In the genomic region with DNA sequence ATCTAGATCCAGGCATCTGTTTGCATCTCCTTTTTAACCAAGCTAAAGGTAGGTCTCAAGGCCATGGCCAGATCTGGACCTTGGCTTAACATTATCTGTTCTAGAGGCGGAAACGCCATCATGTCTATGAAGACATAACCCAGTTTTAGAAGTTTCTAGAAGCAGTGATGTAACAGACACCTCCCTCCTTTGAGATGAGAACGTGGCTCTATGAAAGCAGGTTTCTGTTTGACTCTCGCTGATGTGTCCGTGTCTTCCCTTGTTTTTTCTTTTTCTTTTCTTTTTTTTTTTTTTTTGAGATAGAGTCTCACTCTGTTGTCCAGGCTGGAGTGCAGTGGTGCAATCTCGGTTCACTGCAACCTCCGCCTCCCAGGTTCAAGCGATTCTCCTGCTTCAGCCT, we compare ENCODE assay signal across 12 cellular contexts. TPM values are rescaled to one million over a fixed set of nuclear protein-coding genes. Genes with fewer than 3 reads are reported as not detected.
DNase-seq lines count a peak whose midpoint lies in the region; ATAC-seq and TF ChIP-seq lines count a peak whose summit lies in the region.
"Not testable (repeated sequence)": the region's sequence is repeated elsewhere in the genome, so short reads cannot be mapped to it uniquely, and the experiment has no call there.
"Had no signal": no experiment of that assay in that cellular context is flagged by ENCODE, and none has a peak within 500 bp of the region (broad histone marks: within the 10 kb centered on the region; RNA-seq: fewer than 3 reads in every experiment).

No MANE protein-coding gene starts in this region.

- H3K27me3 Mint-ChIP-seq in CD8-positive, alpha-beta T cell (ENCODE audit: low read depth); T-helper 1 cell treated with Interleukin-12 subunit alpha and Interleukin-12 subunit beta and Interleukin-4 antibody, amounts not matched to agents 30 μg/mL and 1 μg/mL, for 36 hours (ENCODE audit: low read depth); activated T-cell treated with anti-CD3 and anti-CD28 coated beads, Interleukin-2, amount 50 U/mL, for 24 hours; activated naive CD8-positive, alpha-beta T cell treated with anti-CD3 and anti-CD28 coated beads, Interleukin-2, amount 50 U/mL, for 24 hours; immature natural killer cell (ENCODE audit: low read depth in 3 of 3): not testable (repeated sequence)

- not testable (repeated sequence) for H3K9me3 ChIP-seq in CD8-positive, alpha-beta T cell (ENCODE audit: low read length); upper lobe of right lung

- not testable (repeated sequence) for DNase-seq in CD8-positive, alpha-beta T cell; activated T-cell treated with anti-CD3 and anti-CD28 coated beads, Interleukin-2, amount 50 U/mL, for 24 hours; activated naive CD8-positive, alpha-beta T cell treated with anti-CD3 and anti-CD28 coated beads, Interleukin-2, amount 50 U/mL, for 24 hours; immature natural killer cell; upper lobe of right lung

- H3K4me3 ChIP-seq in CD8-positive, alpha-beta T cell (ENCODE audit: low read depth, low read length); skin epidermis; upper lobe of right lung: not testable (repeated sequence)

- H3K4me3 Mint-ChIP-seq in CD8-positive, alpha-beta T cell: peak overlapping the region; percentile 71
- H3K4me3 Mint-ChIP-seq in T-helper 1 cell treated with Interleukin-12 subunit alpha and Interleukin-12 subunit beta and Interleukin-4 antibody, amounts not matched to agents 30 μg/mL and 1 μg/mL, for 36 hours: peak overlapping the region; percentile 48
- peak overlapping the region; percentile 18 for H3K4me3 Mint-ChIP-seq in activated T-cell treated with anti-CD3 and anti-CD28 coated beads, Interleukin-2, amount 50 U/mL, for 24 hours
- H3K4me3 Mint-ChIP-seq in activated naive CD8-positive, alpha-beta T cell treated with anti-CD3 and anti-CD28 coated beads, Interleukin-2, amount 50 U/mL, for 24 hours: peak overlapping the region; percentile 63
- peak overlapping the region; percentile 13 to 72 (median 62) for H3K4me3 Mint-ChIP-seq in immature natural killer cell

- peaks cover 94% of the 10 kb centered on the region for H3K4me1 ChIP-seq in CD8-positive, alpha-beta T cell (ENCODE audit: insufficient read depth, low read length)
- H3K4me1 ChIP-seq in upper lobe of right lung: not testable (repeated sequence)

- H3K4me1 Mint-ChIP-seq in CD8-positive, alpha-beta T cell (ENCODE audit: low read depth): peaks cover 79% of the 10 kb centered on the region
- peaks cover 57% of the 10 kb centered on the region for H3K4me1 Mint-ChIP-seq in T-helper 1 cell treated with Interleukin-12 subunit alpha and Interleukin-12 subunit beta and Interleukin-4 antibody, amounts not matched to agents 30 μg/mL and 1 μg/mL, for 36 hours (ENCODE audit: low read depth)
- peaks cover 79% of the 10 kb centered on the region for H3K4me1 Mint-ChIP-seq in activated T-cell treated with anti-CD3 and anti-CD28 coated beads, Interleukin-2, amount 50 U/mL, for 24 hours (ENCODE audit: low read depth)
- peaks cover 84% of the 10 kb centered on the region for H3K4me1 Mint-ChIP-seq in activated naive CD8-positive, alpha-beta T cell treated with anti-CD3 and anti-CD28 coated beads, Interleukin-2, amount 50 U/mL, for 24 hours
- H3K4me1 Mint-ChIP-seq in immature natural killer cell: peaks cover 84 to 91% of the 10 kb centered on the region in 2 donors

- not testable (repeated sequence) for H3K27me3 ChIP-seq in CD8-positive, alpha-beta T cell (ENCODE audit: insufficient read depth, low read length); upper lobe of right lung

- H3K9me3 Mint-ChIP-seq in CD8-positive, alpha-beta T cell; T-helper 1 cell treated with Interleukin-12 subunit alpha and Interleukin-12 subunit beta and Interleukin-4 antibody, amounts not matched to agents 30 μg/mL and 1 μg/mL, for 36 hours; activated T-cell treated with anti-CD3 and anti-CD28 coated beads, Interleukin-2, amount 50 U/mL, for 24 hours; activated naive CD8-positive, alpha-beta T cell treated with anti-CD3 and anti-CD28 coated beads, Interleukin-2, amount 50 U/mL, for 24 hours; immature natural killer cell: not testable (repeated sequence)

- not testable (repeated sequence) for H3K36me3 ChIP-seq in CD8-positive, alpha-beta T cell (ENCODE audit: insufficient read depth, low read length); upper lobe of right lung

- peak overlapping the region; percentile 49 for H3K27ac ChIP-seq in CD8-positive, alpha-beta T cell (ENCODE audit: low read depth, low read length)
- H3K27ac ChIP-seq in skin epidermis (peak overlapping the region in 11 of 21 experiments; percentile 6 to 75 (median 47)), upper lobe of right lung (peak overlapping the region; percentile 8)

- TF ChIP-seq CTCF in CD8-positive, alpha-beta T cell (IDR thresholded peaks at IDR 0.05); upper lobe of right lung (IDR thresholded peaks at IDR 0.05): not testable (repeated sequence)

- CTCF ChIA-PET in CD8-positive, alpha-beta T cell (lab: Charles Lee): interaction anchor here (0.8 to 1.1 kb wide), 3 partner anchors 27 to 140 kb away, joined by 3 to 4 read pairs (median 3); no protein-coding TSS in a partner anchor

- intact Hi-C loops in CD8-positive, alpha-beta T cell (cut with DNase I, micrococcal nuclease); upper lobe of right lung (cut with DNase I): not testable (repeated sequence)

- ATAC-seq in CD8-positive, alpha-beta T cell: peak; percentile 59
- peak; percentile 47 for ATAC-seq in HG02938 (IDR thresholded peaks at IDR 0.05; ENCODE audit: unreplicated experiment)
- ATAC-seq in activated naive CD8-positive, alpha-beta T cell treated with anti-CD3 and anti-CD28 coated beads, Interleukin-2, amount 50 U/mL, for 24 hours: peak; percentile 16
- ATAC-seq in upper lobe of right lung: not testable (repeated sequence)

- peak overlapping the region; percentile 93 for H3K27ac Mint-ChIP-seq in CD8-positive, alpha-beta T cell
- peak overlapping the region; percentile 77 for H3K27ac Mint-ChIP-seq in T-helper 1 cell treated with Interleukin-12 subunit alpha and Interleukin-12 subunit beta and Interleukin-4 antibody, amounts not matched to agents 30 μg/mL and 1 μg/mL, for 36 hours
- H3K27ac Mint-ChIP-seq in activated T-cell treated with anti-CD3 and anti-CD28 coated beads, Interleukin-2, amount 50 U/mL, for 24 hours: peak overlapping the region; percentile 89
- peak overlapping the region; percentile 98 for H3K27ac Mint-ChIP-seq in activated naive CD8-positive, alpha-beta T cell treated with anti-CD3 and anti-CD28 coated beads, Interleukin-2, amount 50 U/mL, for 24 hours
- peak overlapping the region; percentile 81 to 91 (median 88) for H3K27ac Mint-ChIP-seq in immature natural killer cell

- POLR2A ChIA-PET in CD8-positive, alpha-beta T cell (lab: Charles Lee): interaction anchor here (1.0 to 1.3 kb wide), 2 partner anchors 62 to 208 kb away, joined by 3 read pairs; no protein-coding TSS in a partner anchor

- peaks cover 31% of the 10 kb centered on the region for H3K36me3 Mint-ChIP-seq in CD8-positive, alpha-beta T cell
- peaks cover 41% of the 10 kb centered on the region for H3K36me3 Mint-ChIP-seq in T-helper 1 cell treated with Interleukin-12 subunit alpha and Interleukin-12 subunit beta and Interleukin-4 antibody, amounts not matched to agents 30 μg/mL and 1 μg/mL, for 36 hours (ENCODE audit: low read depth)
- H3K36me3 Mint-ChIP-seq in activated T-cell treated with anti-CD3 and anti-CD28 coated beads, Interleukin-2, amount 50 U/mL, for 24 hours (ENCODE audit: low read depth): peaks cover 61% of the 10 kb centered on the region
- peaks cover 35% of the 10 kb centered on the region for H3K36me3 Mint-ChIP-seq in activated naive CD8-positive, alpha-beta T cell treated with anti-CD3 and anti-CD28 coated beads, Interleukin-2, amount 50 U/mL, for 24 hours (ENCODE audit: low read depth)
- peaks cover 0 to 22% (median 16%) of the 10 kb centered on the region in 3 donors for H3K36me3 Mint-ChIP-seq in immature natural killer cell

RNA-seq across cellular contexts. Expression of a gene that starts 36.7 kb away (rescaled TPM):
- total RNA-seq in CD8-positive, alpha-beta T cell: 10 to 100 TPM; 36.4 to 36.8 TPM
- polyA plus RNA-seq in immature natural killer cell: 10 to 100 TPM; 22.0 to 83.5 (median 29.8) TPM
- total RNA-seq in upper lobe of right lung: 19.2 TPM
- total RNA-seq: G401, IMR-90, SJCRH30 had no signal
- polyA plus RNA-seq: IMR-90, keratinocyte had no signal

Comparison
In these comparisons a context has a peak if more than half of its experiments do, and no peak if none do; other contexts are left out.
1. H3K4me3 Mint-ChIP-seq: peak in every context shown above with its lines; median percentile 71 in CD8-positive, alpha-beta T cell; 63 in activated naive CD8-positive, alpha-beta T cell treated with anti-CD3 and anti-CD28 coated beads, Interleukin-2, amount 50 U/mL, for 24 hours; 62 in immature natural killer cell; 48 in T-helper 1 cell treated with Interleukin-12 subunit alpha and Interleukin-12 subunit beta and Interleukin-4 antibody, amounts not matched to agents 30 μg/mL and 1 μg/mL, for 36 hours; 18 in activated T-cell treated with anti-CD3 and anti-CD28 coated beads, Interleukin-2, amount 50 U/mL, for 24 hours.